33 cellular contexts compared by ENCODE assay signal in the genomic region with DNA sequence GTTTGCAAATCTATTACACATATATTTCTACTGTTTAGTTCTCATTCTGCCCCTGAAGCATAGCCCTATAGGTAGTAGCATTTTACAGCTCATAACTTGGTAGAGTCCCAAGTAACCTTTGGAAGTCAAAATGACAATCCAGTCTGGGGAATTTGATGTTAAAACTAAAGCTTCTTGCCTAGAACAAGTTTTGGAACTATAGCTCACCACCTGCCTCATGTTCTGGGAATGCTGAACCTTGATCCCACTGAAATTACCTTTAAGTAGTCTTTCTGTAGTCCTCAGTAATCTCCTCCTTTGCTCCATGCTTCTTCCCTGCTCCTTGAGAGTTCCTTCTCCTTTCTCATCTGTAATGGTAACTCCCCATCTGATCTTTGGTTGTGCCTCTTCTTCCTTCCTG. TPM values are rescaled to one million over a fixed set of nuclear protein-coding genes. Genes with fewer than 3 reads are reported as not detected.
"Had no signal": no experiment of that assay in that cellular context is flagged by ENCODE, and none has a peak within 500 bp of the region (broad histone marks: within the 10 kb centered on the region; RNA-seq: fewer than 3 reads in every experiment).

No MANE protein-coding gene starts in this region.

- FAIRE-seq: astrocyte, bronchial epithelial cell, colon had no signal

- H3K9me3 ChIP-seq: esophagus muscularis mucosa, gastrocnemius medialis, heart left ventricle had no signal

- H3K36me3 Mint-ChIP-seq: activated naive CD8-positive, alpha-beta T cell had no signal

- H3K9me3 Mint-ChIP-seq: activated B cell treated with CpG ODN at 0.5 μM for 24 hours; activated CD8-positive, alpha-beta T cell treated with anti-CD3 and anti-CD28 coated beads for 36 hours; activated T-cell treated with anti-CD3 and anti-CD28 coated beads, Interleukin-2, amount 50 U/mL, for 4 hours; activated T-helper 17 cell treated with anti-CD3 and anti-CD28 coated beads, Interleukin-2, amount 50 U/mL, for 72 hours; central memory CD8-positive, alpha-beta T cell; effector memory CD8-positive, alpha-beta T cell; T-helper 2 cell treated with Interferon-gamma antibody and Interleukin-4, amounts not matched to agents 5 μg/mL and 100 μg/mL, for 36 hours had no signal

- DNase-seq: activated B cell treated with CpG ODN at 0.5 μM for 24 hours; activated CD4-positive, alpha-beta T cell treated with anti-CD3 and anti-CD28 coated beads for 48 hours; activated CD4-positive, alpha-beta T cell treated with anti-CD3 and anti-CD28 coated beads, Interleukin-2, amount 50 U/mL, for 1 hour; activated CD4-positive, alpha-beta T cell treated with anti-CD3 and anti-CD28 coated beads, Interleukin-2, amount 50 U/mL, for 48 hours; activated CD8-positive, alpha-beta memory T cell treated with anti-CD3 and anti-CD28 coated beads for 24 hours; activated CD8-positive, alpha-beta T cell treated with anti-CD3 and anti-CD28 coated beads for 36 hours; activated effector memory CD4-positive, alpha-beta T cell treated with Interleukin-2 at 50 U/mL for 16 hours; activated gamma-delta T cell treated with Interleukin-2 at 50 U/mL for 16 hours; activated naive CD4-positive, alpha-beta T cell treated with anti-CD3 and anti-CD28 coated beads, Interleukin-2, amount 50 U/mL, for 16 hours; activated naive CD4-positive, alpha-beta T cell treated with Interleukin-2 at 50 U/mL for 16 hours; activated T-cell treated with anti-CD3 and anti-CD28 coated beads, Interleukin-2, amount 50 U/mL, for 4 hours; amniotic stem cell; anterior cingulate cortex; brain microvascular endothelial cell; effector memory CD8-positive, alpha-beta T cell; erythroblast; gastrocnemius medialis; glutamatergic neuron; heart left ventricle; T-helper 17 cell; T1000; WERI-Rb-1 had no signal

- H3K27me3 Mint-ChIP-seq: activated B cell treated with CpG ODN at 0.5 μM for 24 hours; activated T-helper 17 cell treated with anti-CD3 and anti-CD28 coated beads, Interleukin-2, amount 50 U/mL, for 72 hours; central memory CD8-positive, alpha-beta T cell; effector memory CD8-positive, alpha-beta T cell; T-helper 17 cell had no signal

- H3K4me3 ChIP-seq: esophagus muscularis mucosa, gastrocnemius medialis, heart left ventricle had no signal

- H3K4me1 ChIP-seq: esophagus muscularis mucosa, foreskin keratinocyte, gastrocnemius medialis, heart left ventricle had no signal

- H3K27ac Mint-ChIP-seq: activated B cell treated with CpG ODN at 0.5 μM for 24 hours; activated CD8-positive, alpha-beta T cell treated with anti-CD3 and anti-CD28 coated beads for 36 hours; activated naive CD8-positive, alpha-beta T cell; activated T-helper 17 cell treated with anti-CD3 and anti-CD28 coated beads, Interleukin-2, amount 50 U/mL, for 72 hours; effector memory CD8-positive, alpha-beta T cell; T-helper 17 cell; T-helper 2 cell treated with Interferon-gamma antibody and Interleukin-4, amounts not matched to agents 5 μg/mL and 100 μg/mL, for 36 hours had no signal

- H3K27me3 ChIP-seq: esophagus muscularis mucosa, foreskin keratinocyte, gastrocnemius medialis, heart left ventricle had no signal

- H3K4me1 Mint-ChIP-seq: activated T-helper 17 cell treated with anti-CD3 and anti-CD28 coated beads, Interleukin-2, amount 50 U/mL, for 72 hours; central memory CD8-positive, alpha-beta T cell; T-helper 17 cell had no signal

- H3K36me3 ChIP-seq: brain microvascular endothelial cell, esophagus muscularis mucosa, gastrocnemius medialis, heart left ventricle, WERI-Rb-1 had no signal

- H3K27ac ChIP-seq: brain microvascular endothelial cell, esophagus muscularis mucosa, foreskin keratinocyte, gastrocnemius medialis, heart left ventricle, WERI-Rb-1 had no signal

- H3K4me3 Mint-ChIP-seq: activated B cell treated with CpG ODN at 0.5 μM for 24 hours; activated CD8-positive, alpha-beta T cell treated with anti-CD3 and anti-CD28 coated beads for 36 hours; activated naive CD8-positive, alpha-beta T cell; activated T-cell treated with anti-CD3 and anti-CD28 coated beads, Interleukin-2, amount 50 U/mL, for 4 hours; activated T-helper 17 cell treated with anti-CD3 and anti-CD28 coated beads, Interleukin-2, amount 50 U/mL, for 72 hours; central memory CD8-positive, alpha-beta T cell; effector memory CD8-positive, alpha-beta T cell; T-helper 17 cell; T-helper 2 cell treated with Interferon-gamma antibody and Interleukin-4, amounts not matched to agents 5 μg/mL and 100 μg/mL, for 36 hours had no signal

RNA-seq across cellular contexts. Expression of a gene that starts 8.5 kb away (rescaled TPM):
- total RNA-seq: chondrocyte, dermis microvascular lymphatic vessel endothelial cell had no signal
